In genomic region chr4:16516796-16517413, GRCh38 we compare ENCODE assay signal across 9 cellular contexts.
A peak's percentile ranks its signal among the peaks of the same experiment; 100 is the strongest.
DNase-seq lines count a peak whose midpoint lies in the region; ATAC-seq and TF ChIP-seq lines count a peak whose summit lies in the region.
"Had no signal": no experiment of that assay in that cellular context is flagged by ENCODE, and none has a peak within 500 bp of the region (broad histone marks: within the 10 kb centered on the region; RNA-seq: fewer than 3 reads in every experiment).

No MANE protein-coding gene starts in this region.

- no peaks in the 10 kb centered on the region for H3K27me3 Mint-ChIP-seq in mesothelial cell of epicardium (ENCODE audit: low read depth)

- H3K9me3 Mint-ChIP-seq in mesothelial cell of epicardium, result no peaks in the 10 kb centered on the region
- H3K9me3 Mint-ChIP-seq in activated naive CD4-positive, alpha-beta T cell treated with anti-CD3 and anti-CD28 coated beads, Interleukin-2, amount 50 U/mL, for 72 hours, result no peaks in the 10 kb centered on the region

- peaks cover 25% of the 10 kb centered on the region for H3K4me1 Mint-ChIP-seq in mesothelial cell of epicardium

- TF ChIP-seq CTCF in mesothelial cell of epicardium (IDR thresholded peaks at IDR 0.05; ENCODE audit: unreplicated experiment), result no peak

- DNase-seq in AG20443 (ENCODE audit: low spot score) (peak; percentile 65), NAMALWA (ENCODE audit: low spot score) (peak; percentile 74), dermis blood vessel endothelial cell (peak; percentile 87), mesothelial cell of epicardium (ENCODE audit: low spot score in 2 of 2, unreplicated experiment in 2 of 2) (peak; percentile 26 to 46)
- no peak for DNase-seq in activated CD8-positive, alpha-beta memory T cell treated with anti-CD3 and anti-CD28 coated beads, Interleukin-2, amount 50 U/mL, for 4 hours
- DNase-seq in activated naive CD4-positive, alpha-beta T cell treated with anti-CD3 and anti-CD28 coated beads, Interleukin-2, amount 50 U/mL, for 72 hours (ENCODE audit: low spot score in 2 of 2), result no peak
- DNase-seq: cortex of kidney had no signal

- ATAC-seq in HG03108 (IDR thresholded peaks at IDR 0.05; ENCODE audit: unreplicated experiment) (no peak), HG02798 (IDR thresholded peaks at IDR 0.05; ENCODE audit: poor library complexity, unreplicated experiment) (no peak)
- ATAC-seq in activated naive CD4-positive, alpha-beta T cell treated with anti-CD3 and anti-CD28 coated beads, Interleukin-2, amount 50 U/mL, for 72 hours, result no peak

- no peaks in the 10 kb centered on the region for H3K36me3 Mint-ChIP-seq in mesothelial cell of epicardium
- H3K36me3 Mint-ChIP-seq in activated naive CD4-positive, alpha-beta T cell treated with anti-CD3 and anti-CD28 coated beads, Interleukin-2, amount 50 U/mL, for 72 hours, result no peaks in the 10 kb centered on the region

- H3K27ac Mint-ChIP-seq in mesothelial cell of epicardium, result no peak overlapping the region
- no peak overlapping the region for H3K27ac Mint-ChIP-seq in activated naive CD4-positive, alpha-beta T cell treated with anti-CD3 and anti-CD28 coated beads, Interleukin-2, amount 50 U/mL, for 72 hours

- no peak overlapping the region for H3K4me3 Mint-ChIP-seq in mesothelial cell of epicardium

Comparison
In these comparisons a context has a peak if more than half of its experiments do, and no peak if none do; other contexts are left out.
1. DNase-seq: peak in AG20443 (single experiment), NAMALWA (single experiment), dermis blood vessel endothelial cell (single experiment) and mesothelial cell of epicardium (2 of 2); none in activated CD8-positive, alpha-beta memory T cell treated with anti-CD3 and anti-CD28 coated beads, Interleukin-2, amount 50 U/mL, for 4 hours (single experiment) and activated naive CD4-positive, alpha-beta T cell treated with anti-CD3 and anti-CD28 coated beads, Interleukin-2, amount 50 U/mL, for 72 hours (0 of 2).